In genomic region chr3:197031315-197032285, GRCh38 we compare ENCODE assay signal across 1 cellular context.
TF ChIP-seq lines count a peak whose summit lies in the region.

No MANE protein-coding gene starts in this region.

TF ChIP-seq in HCT116, 20 proteins besides CTCF, POLR2A, EP300 and RAD21 (continued from another document):
- no peak for TF ChIP-seq REST (IDR thresholded peaks at IDR 0.05; ENCODE audit: low read depth)
- no peak for TF ChIP-seq CEBPB (IDR thresholded peaks at IDR 0.05; ENCODE audit: low read depth)
- TF ChIP-seq SP1 (IDR thresholded peaks at IDR 0.05; ENCODE audit: low read depth), result no peak
- TF ChIP-seq ELF1 (IDR thresholded peaks at IDR 0.05; ENCODE audit: borderline replicate concordance, low read depth), result no peak
- TF ChIP-seq ATF3 (IDR thresholded peaks at IDR 0.05), result no peak
- no peak for TF ChIP-seq FOSL1 (IDR thresholded peaks at IDR 0.05; ENCODE audit: low read depth)
